Comparison of ENCODE assay signal across 14 cellular contexts in genomic region chr13:102839462-102839861, GRCh38. TPM values are rescaled to one million over a fixed set of nuclear protein-coding genes. Genes with fewer than 3 reads are reported as not detected.
"Had no signal": no experiment of that assay in that cellular context is flagged by ENCODE, and none has a peak within 500 bp of the region (broad histone marks: within the 10 kb centered on the region; RNA-seq: fewer than 3 reads in every experiment).

No MANE protein-coding gene starts in this region.

- H3K27me3 ChIP-seq: body of pancreas, esophagus squamous epithelium, hepatocyte, right atrium auricular region had no signal

- H3K27me3 Mint-ChIP-seq: activated CD4-positive, alpha-beta memory T cell treated with anti-CD3 and anti-CD28 coated beads, Interleukin-2, amount 10 ng/mL, durations not matched to agents 7 days and 5 days; activated CD4-positive, alpha-beta T cell treated with anti-CD3 and anti-CD28 coated beads for 36 hours; activated naive CD8-positive, alpha-beta T cell treated with anti-CD3 and anti-CD28 coated beads, Interleukin-2, amount 50 U/mL, for 24 hours; naive thymus-derived CD4-positive, alpha-beta T cell had no signal

- H3K4me2 ChIP-seq: hepatocyte had no signal

- H3K4me3 ChIP-seq: body of pancreas, esophagus squamous epithelium, hepatocyte, right atrium auricular region had no signal

- H3K4me3 Mint-ChIP-seq: activated CD4-positive, alpha-beta memory T cell treated with anti-CD3 and anti-CD28 coated beads, Interleukin-2, amount 10 ng/mL, durations not matched to agents 7 days and 5 days; activated CD4-positive, alpha-beta T cell treated with anti-CD3 and anti-CD28 coated beads for 36 hours; activated naive CD8-positive, alpha-beta T cell treated with anti-CD3 and anti-CD28 coated beads, Interleukin-2, amount 50 U/mL, for 24 hours; naive thymus-derived CD4-positive, alpha-beta T cell had no signal

- H3K4me1 ChIP-seq: body of pancreas had no signal

- H3K79me2 ChIP-seq: hepatocyte had no signal

- H3K27ac ChIP-seq: body of pancreas, esophagus squamous epithelium, hepatocyte, right atrium auricular region, WERI-Rb-1 had no signal

- H3K9me3 Mint-ChIP-seq: activated CD4-positive, alpha-beta memory T cell treated with anti-CD3 and anti-CD28 coated beads, Interleukin-2, amount 10 ng/mL, durations not matched to agents 7 days and 5 days; activated naive CD8-positive, alpha-beta T cell treated with anti-CD3 and anti-CD28 coated beads, Interleukin-2, amount 50 U/mL, for 24 hours; naive thymus-derived CD4-positive, alpha-beta T cell had no signal

- H3K27ac Mint-ChIP-seq: activated CD4-positive, alpha-beta memory T cell treated with anti-CD3 and anti-CD28 coated beads, Interleukin-2, amount 10 ng/mL, durations not matched to agents 7 days and 5 days; activated CD4-positive, alpha-beta T cell treated with anti-CD3 and anti-CD28 coated beads for 36 hours; activated naive CD8-positive, alpha-beta T cell treated with anti-CD3 and anti-CD28 coated beads, Interleukin-2, amount 50 U/mL, for 24 hours had no signal

- DNase-seq: activated CD4-positive, alpha-beta memory T cell treated with anti-CD3 and anti-CD28 coated beads, Interleukin-2, amount 10 ng/mL, durations not matched to agents 7 days and 5 days; activated CD4-positive, alpha-beta T cell treated with anti-CD3 and anti-CD28 coated beads for 36 hours; activated naive CD4-positive, alpha-beta T cell treated with Interleukin-2 at 50 U/mL for 16 hours; activated naive CD8-positive, alpha-beta T cell treated with anti-CD3 and anti-CD28 coated beads, Interleukin-2, amount 50 U/mL, for 24 hours; body of pancreas; esophagus squamous epithelium; naive thymus-derived CD4-positive, alpha-beta T cell; posterior cingulate gyrus; small intestine; T1000; WERI-Rb-1 had no signal

- H2AFZ ChIP-seq: hepatocyte had no signal

- H3K9me3 ChIP-seq: body of pancreas, esophagus squamous epithelium, right atrium auricular region had no signal

RNA-seq across cellular contexts. Expression of gene POGLUT2, which starts 40.7 kb away (rescaled TPM):
- total RNA-seq: mononuclear cell had no signal
